ENCODE assay signal across 24 cellular contexts in genomic region chr7:134378562-134378961, GRCh38.
"Had no signal": no experiment of that assay in that cellular context is flagged by ENCODE, and none has a peak within 500 bp of the region (broad histone marks: within the 10 kb centered on the region; RNA-seq: fewer than 3 reads in every experiment).

No MANE protein-coding gene starts in this region.

- H3K9me3 ChIP-seq: breast epithelium, left ventricle myocardium inferior, mucosa of descending colon, spleen, transverse colon had no signal

- H3K9me3 Mint-ChIP-seq: activated CD4-positive, alpha-beta T cell treated with anti-CD3 and anti-CD28 coated beads, Interleukin-2, amount 10 ng/mL, durations not matched to agents 7 days and 5 days; activated CD8-positive, alpha-beta T cell treated with anti-CD3 and anti-CD28 coated beads for 36 hours; activated naive CD4-positive, alpha-beta T cell treated with anti-CD3 and anti-CD28 coated beads, Interleukin-2, amount 50 U/mL, for 72 hours; activated T-cell treated with anti-CD3 and anti-CD28 coated beads, Interleukin-2, amount 50 U/mL, for 4 hours; activated T-helper 17 cell treated with anti-CD3 and anti-CD28 coated beads, Interleukin-2, amount 50 U/mL, for 72 hours had no signal

- FAIRE-seq: urothelium cell line had no signal

- ATAC-seq: activated CD8-positive, alpha-beta T cell treated with anti-CD3 and anti-CD28 coated beads for 36 hours; activated naive CD4-positive, alpha-beta T cell treated with anti-CD3 and anti-CD28 coated beads, Interleukin-2, amount 50 U/mL, for 72 hours; activated T-cell treated with anti-CD3 and anti-CD28 coated beads, Interleukin-2, amount 50 U/mL, for 4 hours; activated T-helper 17 cell treated with anti-CD3 and anti-CD28 coated beads, Interleukin-2, amount 50 U/mL, for 72 hours; esophagus mucosa; foreskin keratinocyte; mucosa of descending colon; natural killer cell treated with Interleukin-12 subunit alpha and Interleukin-12 subunit beta and Interleukin-15 and Interleukin-18, amount 100 ng/mL, for 72 hours; right cardiac atrium; WTC11 had no signal

- H3K27me3 ChIP-seq: breast epithelium, spleen, transverse colon had no signal

- H3K36me3 ChIP-seq: breast epithelium, left ventricle myocardium inferior, spleen, transverse colon had no signal

- H3K36me3 Mint-ChIP-seq: activated naive CD4-positive, alpha-beta T cell treated with anti-CD3 and anti-CD28 coated beads, Interleukin-2, amount 50 U/mL, for 72 hours; natural killer cell treated with Interleukin-12 subunit alpha and Interleukin-12 subunit beta and Interleukin-15 and Interleukin-18, amount 100 ng/mL, for 72 hours; WTC11 had no signal

- H3K4me3 ChIP-seq: breast epithelium, left ventricle myocardium inferior, lung, mucosa of descending colon, spleen, transverse colon had no signal

- H3K27ac Mint-ChIP-seq: activated CD4-positive, alpha-beta T cell treated with anti-CD3 and anti-CD28 coated beads, Interleukin-2, amount 10 ng/mL, durations not matched to agents 7 days and 5 days; activated CD8-positive, alpha-beta T cell treated with anti-CD3 and anti-CD28 coated beads for 36 hours; activated naive CD4-positive, alpha-beta T cell treated with anti-CD3 and anti-CD28 coated beads, Interleukin-2, amount 50 U/mL, for 72 hours; activated T-helper 17 cell treated with anti-CD3 and anti-CD28 coated beads, Interleukin-2, amount 50 U/mL, for 72 hours; natural killer cell treated with Interleukin-12 subunit alpha and Interleukin-12 subunit beta and Interleukin-15 and Interleukin-18, amount 100 ng/mL, for 72 hours; WTC11 had no signal

- H3K27ac ChIP-seq: breast epithelium, foreskin keratinocyte, left ventricle myocardium inferior, spleen, transverse colon had no signal

- H3K4me1 Mint-ChIP-seq: activated CD4-positive, alpha-beta T cell treated with anti-CD3 and anti-CD28 coated beads, Interleukin-2, amount 10 ng/mL, durations not matched to agents 7 days and 5 days; activated T-helper 17 cell treated with anti-CD3 and anti-CD28 coated beads, Interleukin-2, amount 50 U/mL, for 72 hours; WTC11 had no signal

- H3K4me3 Mint-ChIP-seq: activated CD4-positive, alpha-beta T cell treated with anti-CD3 and anti-CD28 coated beads, Interleukin-2, amount 10 ng/mL, durations not matched to agents 7 days and 5 days; activated CD8-positive, alpha-beta T cell treated with anti-CD3 and anti-CD28 coated beads for 36 hours; activated T-cell treated with anti-CD3 and anti-CD28 coated beads, Interleukin-2, amount 50 U/mL, for 4 hours; activated T-helper 17 cell treated with anti-CD3 and anti-CD28 coated beads, Interleukin-2, amount 50 U/mL, for 72 hours; natural killer cell treated with Interleukin-12 subunit alpha and Interleukin-12 subunit beta and Interleukin-15 and Interleukin-18, amount 100 ng/mL, for 72 hours; WTC11 had no signal

- DNase-seq: activated CD4-positive, alpha-beta T cell treated with anti-CD3 and anti-CD28 coated beads for 1 hour; activated CD4-positive, alpha-beta T cell treated with anti-CD3 and anti-CD28 coated beads, Interleukin-2, amount 10 ng/mL, durations not matched to agents 7 days and 5 days; activated CD8-positive, alpha-beta T cell treated with anti-CD3 and anti-CD28 coated beads for 36 hours; activated gamma-delta T cell treated with Interleukin-2 at 50 U/mL for 16 hours; activated T-cell treated with anti-CD3 and anti-CD28 coated beads, Interleukin-2, amount 50 U/mL, for 4 hours; central memory CD4-positive, alpha-beta T cell; foreskin keratinocyte; kidney glomerular epithelial cell; left ventricle myocardium inferior; mucosa of descending colon; posterior cingulate gyrus; right cardiac atrium; spleen; stimulated activated naive CD4-positive, alpha-beta T cell treated with Interleukin-2 at 50 U/mL for 16 hours; T-helper 9 cell; transverse colon had no signal

- H3K4me1 ChIP-seq: breast epithelium, foreskin keratinocyte, left ventricle myocardium inferior, spleen had no signal
